Comparison of ENCODE assay signal across 11 cellular contexts in genomic region chr17:1555618-1556471, GRCh38. TPM values are rescaled to one million over a fixed set of nuclear protein-coding genes. Genes with fewer than 3 reads are reported as not detected.
DNase-seq lines count a peak whose midpoint lies in the region; ATAC-seq and TF ChIP-seq lines count a peak whose summit lies in the region.
"Had no signal": no experiment of that assay in that cellular context is flagged by ENCODE, and none has a peak within 500 bp of the region (broad histone marks: within the 10 kb centered on the region; RNA-seq: fewer than 3 reads in every experiment).

No MANE protein-coding gene starts in this region.

- no peak overlapping the region for H3K27ac Mint-ChIP-seq in osteocyte (ENCODE audit: unreplicated experiment)
- H3K27ac Mint-ChIP-seq in CD8-positive, alpha-beta memory T cell, result peak overlapping the region in 3 of 8 donors; percentile 21 to 79 (median 42)

- H3K4me1 ChIP-seq in OCI-LY7 (ENCODE audit: insufficient read depth, low read length, poor library complexity, severe bottlenecking) (peaks cover 15% of the 10 kb centered on the region), testis (peaks cover 10% of the 10 kb centered on the region)
- H3K4me1 ChIP-seq in CD8-positive, alpha-beta memory T cell (ENCODE audit: insufficient read depth, low read length), result peaks cover 4% of the 10 kb centered on the region

- peak overlapping the region; percentile 40 for H3K4me2 ChIP-seq in OCI-LY7 (ENCODE audit: low read length)

- H3K9me3 Mint-ChIP-seq in osteocyte (ENCODE audit: unreplicated experiment), result no peaks in the 10 kb centered on the region
- H3K9me3 Mint-ChIP-seq in CD8-positive, alpha-beta memory T cell, result no peaks in the 10 kb centered on the region

- peaks cover 12% of the 10 kb centered on the region for H4K20me1 ChIP-seq in OCI-LY7 (ENCODE audit: insufficient read depth, low read length)

- CTCF ChIA-PET in OCI-LY7 (lab: Charles Lee; ENCODE audit: unreplicated experiment), result no interaction called here
- CTCF ChIA-PET in CD8-positive, alpha-beta memory T cell (lab: Charles Lee), result no interaction called here

- no peak overlapping the region for H3K4me3 Mint-ChIP-seq in osteocyte (ENCODE audit: unreplicated experiment)
- H3K4me3 Mint-ChIP-seq in CD8-positive, alpha-beta memory T cell, result peak overlapping the region in 1 of 7 donors; percentile 16

- H3K4me3 ChIP-seq in OCI-LY7 (ENCODE audit: low read depth, low read length, poor library complexity, severe bottlenecking) (no peak overlapping the region), testis (no peak overlapping the region)
- H3K4me3 ChIP-seq in CD8-positive, alpha-beta memory T cell (ENCODE audit: low read length), result no peak overlapping the region
- H3K4me3 ChIP-seq: psoas muscle had no signal

- H3K9me2 ChIP-seq in OCI-LY7 (ENCODE audit: insufficient read depth, low read length), result no peaks in the 10 kb centered on the region

- H3K36me3 Mint-ChIP-seq in osteocyte (ENCODE audit: unreplicated experiment), result peaks cover 16% of the 10 kb centered on the region
- peaks cover under 1 to 59% (median 8%) of the 10 kb centered on the region in 3 donors for H3K36me3 Mint-ChIP-seq in CD8-positive, alpha-beta memory T cell

- no peaks in the 10 kb centered on the region for H3K79me2 ChIP-seq in OCI-LY7 (ENCODE audit: insufficient read depth, low read depth, low read length)

- no peaks in the 10 kb centered on the region for H3K9me3 ChIP-seq in OCI-LY7 (ENCODE audit: low read length)
- no peaks in the 10 kb centered on the region for H3K9me3 ChIP-seq in testis
- H3K9me3 ChIP-seq in CD8-positive, alpha-beta memory T cell (ENCODE audit: low read length), result no peaks in the 10 kb centered on the region
- H3K9me3 ChIP-seq: psoas muscle had no signal

- TF ChIP-seq POLR2A in testis (IDR thresholded peaks at IDR 0.05), result no peak

- POLR2A ChIA-PET in OCI-LY7 (lab: Charles Lee), result no interaction called here
- POLR2A ChIA-PET in CD8-positive, alpha-beta memory T cell (lab: Charles Lee), result interaction anchor here (0.7 kb wide), 1 partner anchor 470 kb away, joined by 4 read pairs; the partner anchor contains the start of gene RTN4RL1

- intact Hi-C loops in OCI-LY7 (cut with micrococcal nuclease; ENCODE audit: unreplicated experiment) (no loop called here), left ventricle myocardium superior (cut with micrococcal nuclease) (no loop called here), testis (cut with DNase I; ENCODE audit: low total_unique reads) (no loop called here)

- no peak for DNase-seq in activated CD4-positive, CD25-positive, alpha-beta regulatory T cell treated with anti-CD3 and anti-CD28 coated beads, Interleukin-2, amount 50 U/mL, for 72 hours
- DNase-seq in OCI-LY7 (ENCODE audit: low spot score), result peak; percentile 42
- DNase-seq in left ventricle myocardium superior, result no peak
- peak; percentile 37 for DNase-seq in testis
- DNase-seq in osteocyte (ENCODE audit: extremely low spot score, unreplicated experiment), result no peak
- no peak for DNase-seq in CD8-positive, alpha-beta memory T cell
- DNase-seq: NCI-H2029, SHP77 treated with DMSO at 0.1 percent for 48 hours had no signal

- H2AFZ ChIP-seq in OCI-LY7 (ENCODE audit: low read length), result no peak overlapping the region

- H3K27ac ChIP-seq in OCI-LY7 (ENCODE audit: low read depth, low read length, poor library complexity, severe bottlenecking), result no peak overlapping the region
- H3K27ac ChIP-seq in testis, result no peak overlapping the region
- no peak overlapping the region for H3K27ac ChIP-seq in CD8-positive, alpha-beta memory T cell (ENCODE audit: low read depth, low read length)
- H3K27ac ChIP-seq: psoas muscle had no signal

- no TSS peak for BruUV-seq in OCI-LY7 (replicated peaks; lab: Mats Ljungman, UMichigan)

- H3K4me1 Mint-ChIP-seq in osteocyte (ENCODE audit: unreplicated experiment), result peaks cover 11% of the 10 kb centered on the region
- H3K4me1 Mint-ChIP-seq in CD8-positive, alpha-beta memory T cell, result peaks cover 20 to 46% (median 21%) of the 10 kb centered on the region in 3 donors

- TF ChIP-seq CTCF in OCI-LY7 (conservative IDR thresholded peaks at IDR 0.05; ENCODE audit: low read length), result no peak
- TF ChIP-seq CTCF in testis (IDR thresholded peaks at IDR 0.05), result no peak
- TF ChIP-seq CTCF in osteocyte (IDR thresholded peaks at IDR 0.05), result no peak

- no peaks in the 10 kb centered on the region for H3K27me3 ChIP-seq in testis
- no peaks in the 10 kb centered on the region for H3K27me3 ChIP-seq in CD8-positive, alpha-beta memory T cell (ENCODE audit: insufficient read depth, low read length, poor library complexity, severe bottlenecking)

- WGBS in testis, 2 donors, result 84 to 85% methylated on average over 15 of the region's 15 CpGs

- no peaks in the 10 kb centered on the region for H3K27me3 Mint-ChIP-seq in osteocyte (ENCODE audit: unreplicated experiment)
- peaks cover 0 to under 1% of the 10 kb centered on the region in 2 donors for H3K27me3 Mint-ChIP-seq in CD8-positive, alpha-beta memory T cell

- H3K36me3 ChIP-seq in OCI-LY7 (ENCODE audit: insufficient read depth, low read length), result peaks cover 18% of the 10 kb centered on the region
- no peaks in the 10 kb centered on the region for H3K36me3 ChIP-seq in testis (ENCODE audit: low read depth, missing control alignments)
- peaks cover 12% of the 10 kb centered on the region for H3K36me3 ChIP-seq in CD8-positive, alpha-beta memory T cell (ENCODE audit: insufficient read depth, low read length)

- peak; percentile 35 to 41 for ATAC-seq in activated CD4-positive, CD25-positive, alpha-beta regulatory T cell treated with anti-CD3 and anti-CD28 coated beads, Interleukin-2, amount 50 U/mL, for 24 hours
- peak; percentile 7 for ATAC-seq in left ventricle myocardium superior
- no peak for ATAC-seq in HG02981 (IDR thresholded peaks at IDR 0.05; ENCODE audit: unreplicated experiment)

RNA-seq across cellular contexts. Expression of gene PITPNA, which starts 6.7 kb away (rescaled TPM):
- 15.0 and 27.7 TPM in 2 replicates for total RNA-seq in OCI-LY7 (2014; rRNA removed; shearing (Covaris generic))
- 51.2 and 51.8 TPM in 2 replicates for total RNA-seq in OCI-LY7 (2022)
- total RNA-seq in left ventricle myocardium superior, result 52.6 TPM
- total RNA-seq in testis, result 10 to 100 TPM; 52.7 to 53.1 TPM
- 92.4 TPM for polyA plus RNA-seq in testis (ENCODE audit: insufficient read depth, low read depth, low replicate concordance)
- total RNA-seq in osteocyte, result 65.0 and 71.0 TPM in 2 replicates
- total RNA-seq in CD8-positive, alpha-beta memory T cell, result 10 to 100 TPM; 80.5 to 85.0 TPM
- polyA plus RNA-seq in CD8-positive, alpha-beta memory T cell, result 39.6 TPM

RNA-seq across cellular contexts. Expression of gene INPP5K, which starts 39.4 kb away (rescaled TPM):
- 23.4 and 28.8 TPM in 2 replicates for total RNA-seq in OCI-LY7 (2014; rRNA removed; shearing (Covaris generic))
- total RNA-seq in OCI-LY7 (2022) (40.7 and 47.0 TPM in 2 replicates), left ventricle myocardium superior (39.1 TPM), testis (10 to 100 TPM; 83.4 to 87.8 TPM), osteocyte (44.5 and 49.4 TPM in 2 replicates)
- 81.2 TPM for polyA plus RNA-seq in testis (ENCODE audit: insufficient read depth, low read depth, low replicate concordance)
- total RNA-seq in CD8-positive, alpha-beta memory T cell, result 10 to 100 TPM; 29.5 to 31.9 TPM
- 80.2 TPM for polyA plus RNA-seq in CD8-positive, alpha-beta memory T cell

Comparison
In these comparisons a context has a peak if more than half of its experiments do, and no peak if none do; other contexts are left out.
1. DNase-seq: peak in OCI-LY7 (single experiment) and testis (single experiment); none in activated CD4-positive, CD25-positive, alpha-beta regulatory T cell treated with anti-CD3 and anti-CD28 coated beads, Interleukin-2, amount 50 U/mL, for 72 hours (single experiment), left ventricle myocardium superior (single experiment), osteocyte (single experiment) and CD8-positive, alpha-beta memory T cell (0 of 5).